27 cellular contexts compared by ENCODE assay signal in genomic region chr11:68673291-68673930, GRCh38. TPM values are rescaled to one million over a fixed set of nuclear protein-coding genes. Genes with fewer than 3 reads are reported as not detected.
DNase-seq lines count a peak whose midpoint lies in the region; ATAC-seq, FAIRE-seq and TF ChIP-seq lines count a peak whose summit lies in the region.
"Had no signal": no experiment of that assay in that cellular context is flagged by ENCODE, and none has a peak within 500 bp of the region (broad histone marks: within the 10 kb centered on the region; RNA-seq: fewer than 3 reads in every experiment).

No MANE protein-coding gene starts in this region.

- TF ChIP-seq CTCF in AG10803 (conservative IDR thresholded peaks at IDR 0.05; ENCODE audit: low read length) = no peak
- no peak for TF ChIP-seq CTCF in choroid plexus epithelial cell (conservative IDR thresholded peaks at IDR 0.05; ENCODE audit: low read depth, low read length)
- TF ChIP-seq CTCF in D721Med (IDR thresholded peaks at IDR 0.05; ENCODE audit: insufficient read depth, missing control alignments) = no peak

- peak; percentile 38 for DNase-seq in AG10803 (ENCODE audit: low read depth)
- peak; percentile 31 for DNase-seq in M059J (ENCODE audit: low read depth)
- peak; percentile 19 for DNase-seq in choroid plexus epithelial cell (ENCODE audit: low read depth)
- peak; percentile 32 for DNase-seq in posterior vena cava (ENCODE audit: low spot score)
- no peak for DNase-seq in activated CD4-positive, alpha-beta T cell treated with anti-CD3 and anti-CD28 coated beads, Interleukin-2, amount 50 U/mL, for 48 hours
- no peak for DNase-seq in D721Med (ENCODE audit: insufficient read length, low spot score)
- DNase-seq: activated B cell treated with CpG ODN at 0.5 μM for 24 hours; activated CD4-positive, alpha-beta T cell treated with anti-CD3 and anti-CD28 coated beads, Interleukin-2, amount 50 U/mL, for 1 hour; activated gamma-delta T cell; activated T-cell treated with anti-CD3 and anti-CD28 coated beads, Interleukin-2, amount 50 U/mL, for 24 hours; C1 segment of cervical spinal cord; COR-L47; GF-D8; HCEC 1CT; immature natural killer cell; left colon; NCI-H1092 treated with DMSO at 0.1 percent for 48 hours; NCI-H1694 treated with DMSO at 0.1 percent for 48 hours; nephron progenitor cell; RPMI8226; small intestine; stimulated activated naive CD8-positive, alpha-beta T cell treated with anti-CD3 and anti-CD28 coated beads, Interleukin-15, Interleukin-2, amounts not matched to agents 100 U/mL and 50 U/mL, for 24 hours; T-helper 1 cell had no signal

- H3K4me3 ChIP-seq in AG10803 (ENCODE audit: low read length) = no peak overlapping the region
- no peak overlapping the region for H3K4me3 ChIP-seq in choroid plexus epithelial cell (ENCODE audit: low read depth, low read length)
- H3K4me3 ChIP-seq: ascending aorta, dorsolateral prefrontal cortex, mucosa of descending colon had no signal

- ATAC-seq in HG02973 (IDR thresholded peaks at IDR 0.05; ENCODE audit: unreplicated experiment) = no peak
- ATAC-seq: left colon; mucosa of descending colon; stimulated activated naive CD8-positive, alpha-beta T cell treated with anti-CD3 and anti-CD28 coated beads, Interleukin-15, Interleukin-2, amounts not matched to agents 100 U/mL and 50 U/mL, for 24 hours had no signal

- intact Hi-C loops in posterior vena cava (cut with DNase I) = loop anchor here in 1 of 2 donors (5.0 kb wide), 1 partner anchor 1834 kb away; no protein-coding TSS in a partner anchor

- no peak for FAIRE-seq in D721Med (lab: Jason Lieb, UNC)
- FAIRE-seq: small intestine had no signal

RNA-seq across cellular contexts. Expression of gene GAL, which starts 10.9 kb away (rescaled TPM):
- not detected in 2 replicates for total RNA-seq in M059J (2014; rRNA removed; shearing (Covaris generic))
- under 1 TPM in 1 of 2 donors, not detected in 1; 0.52 TPM for total RNA-seq in posterior vena cava
- total RNA-seq: activated B cell treated with CpG ODN at 0.5 μM for 24 hours, ascending aorta had no signal

Comparison
In these comparisons a context has a peak if more than half of its experiments do, and no peak if none do; other contexts are left out.
1. DNase-seq: peak in AG10803 (single experiment), M059J (single experiment), choroid plexus epithelial cell (single experiment) and posterior vena cava (single experiment); none in activated CD4-positive, alpha-beta T cell treated with anti-CD3 and anti-CD28 coated beads, Interleukin-2, amount 50 U/mL, for 48 hours (0 of 2) and D721Med (single experiment).